ENCODE assay signal across 11 cellular contexts in genomic region chr12:48882325-48882687, GRCh38. TPM values are rescaled to one million over a fixed set of nuclear protein-coding genes. Genes with fewer than 3 reads are reported as not detected.
DNase-seq lines count a peak whose midpoint lies in the region; ATAC-seq and TF ChIP-seq lines count a peak whose summit lies in the region.
"Had no signal": no experiment of that assay in that cellular context is flagged by ENCODE, and none has a peak within 500 bp of the region (broad histone marks: within the 10 kb centered on the region; RNA-seq: fewer than 3 reads in every experiment).

No MANE protein-coding gene starts in this region.

- H3K4me1 ChIP-seq in PC-3 (ENCODE audit: insufficient read depth, low read length): peaks cover 27% of the 10 kb centered on the region

- peak overlapping the region; percentile 72 for H3K4me2 ChIP-seq in PC-3 (ENCODE audit: low read length)

- POLR2A ChIA-PET in AG04449 (lab: Yijun Ruan, JAX) (no interaction called here), PC-3 (lab: Charles Lee; ENCODE audit: unreplicated experiment) (no interaction called here)

- H2AFZ ChIP-seq in PC-3 (ENCODE audit: low read length): peak overlapping the region; percentile 67

- H3K4me3 ChIP-seq in AG04449 (ENCODE audit: low read depth, low read length): peak overlapping the region; percentile 12
- peak overlapping the region; percentile 44; the same call in 1 of the 2 replicates for H3K4me3 ChIP-seq in PC-3 (ENCODE audit: low read length)
- H3K4me3 ChIP-seq: MG63 had no signal

- DNase-seq in AG04449 (ENCODE audit: low read depth, low spot score) (no peak), PC-3 (peak; percentile 56), fibroblast of peridontal ligament (ENCODE audit: extremely low read depth) (peak; percentile 16), lung microvascular endothelial cell (ENCODE audit: low read depth in 2 of 2) (peak; percentile 42 to 94), SHP77 (lab: John Stamatoyannopoulos, UW) (no peak), inferior parietal cortex (ENCODE audit: extremely low spot score) (no peak), cerebellar nuclear complex (lab: John Stamatoyannopoulos, UW) (no peak)
- DNase-seq: CD4-positive, alpha-beta T cell; MG63 had no signal

- no peaks in the 10 kb centered on the region for H3K79me2 ChIP-seq in PC-3 (ENCODE audit: low read length)

- CTCF ChIA-PET in AG04449 (lab: Yijun Ruan, JAX): interaction anchor here (1.3 to 16.2 kb wide), 5 partner anchors 8 to 115 kb away, joined by 3 to 852 read pairs (median 8); partner anchors contain the start of genes DDX23 and RND1
- CTCF ChIA-PET in PC-3 (lab: Charles Lee): no interaction called here

- no peaks in the 10 kb centered on the region for H3K9me3 ChIP-seq in PC-3 (ENCODE audit: low read length)
- H3K9me3 ChIP-seq: MG63 had no signal

- peak overlapping the region; percentile 67 for H3K27ac ChIP-seq in PC-3 (ENCODE audit: low read length)
- H3K27ac ChIP-seq: RWPE1 had no signal

- ATAC-seq in PC-3 (peak; percentile 68), GM21447 (IDR thresholded peaks at IDR 0.05; ENCODE audit: unreplicated experiment) (no peak)

- no peaks in the 10 kb centered on the region for H3F3A ChIP-seq in PC-3 (ENCODE audit: low read length, unreplicated experiment)

- TF ChIP-seq CTCF in AG04449 (IDR thresholded peaks at IDR 0.05; ENCODE audit: insufficient read depth, low read length, missing control alignments) (no peak), PC-3 (conservative IDR thresholded peaks at IDR 0.05; ENCODE audit: low read depth, low read length) (no peak)

- no peaks in the 10 kb centered on the region for H3K27me3 ChIP-seq in PC-3 (ENCODE audit: low read length)

- no peaks in the 10 kb centered on the region for H3K9me2 ChIP-seq in PC-3 (replicated peaks; ENCODE audit: low read length)

- peak overlapping the region; percentile 39 for H3K9ac ChIP-seq in PC-3 (ENCODE audit: low read length)

- no TSS peak for BruUV-seq in PC-3 (replicated peaks; lab: Mats Ljungman, UMichigan)

- intact Hi-C loops in PC-3 (cut with micrococcal nuclease): no loop called here

- no peaks in the 10 kb centered on the region for H3K36me3 ChIP-seq in PC-3 (ENCODE audit: low read depth, low read length)
- H3K36me3 ChIP-seq: MG63 had no signal

- H4K20me1 ChIP-seq in PC-3 (ENCODE audit: low read length): no peaks in the 10 kb centered on the region

RNA-seq across cellular contexts. Expression of gene RND1, which starts 16.6 kb away (rescaled TPM):
- 7.6 and 8.3 TPM in 2 replicates for total RNA-seq in PC-3 (2014; rRNA removed)
- 1.4 and 3.5 TPM in 2 replicates for total RNA-seq in lung microvascular endothelial cell

RNA-seq across cellular contexts. Expression of gene DDX23, which starts 30.3 kb away (rescaled TPM):
- total RNA-seq in PC-3 (2014; rRNA removed): 102 and 105 TPM in 2 replicates
- total RNA-seq in lung microvascular endothelial cell: 50.8 and 72.4 TPM in 2 replicates

RNA-seq across cellular contexts. Expression of gene FKBP11, which starts 43.0 kb away (rescaled TPM):
- total RNA-seq in PC-3 (2014; rRNA removed) (9.7 and 16.4 TPM in 2 replicates), lung microvascular endothelial cell (9.6 and 9.7 TPM in 2 replicates)

Comparison
In these comparisons a context has a peak if more than half of its experiments do, and no peak if none do; other contexts are left out.
1. DNase-seq: peak in PC-3 (single experiment), fibroblast of peridontal ligament (single experiment) and lung microvascular endothelial cell (2 of 2); none in AG04449 (single experiment), SHP77 (0 of 2), inferior parietal cortex (single experiment) and cerebellar nuclear complex (0 of 2).